ENCODE assay signal across 30 cellular contexts in the genomic region with DNA sequence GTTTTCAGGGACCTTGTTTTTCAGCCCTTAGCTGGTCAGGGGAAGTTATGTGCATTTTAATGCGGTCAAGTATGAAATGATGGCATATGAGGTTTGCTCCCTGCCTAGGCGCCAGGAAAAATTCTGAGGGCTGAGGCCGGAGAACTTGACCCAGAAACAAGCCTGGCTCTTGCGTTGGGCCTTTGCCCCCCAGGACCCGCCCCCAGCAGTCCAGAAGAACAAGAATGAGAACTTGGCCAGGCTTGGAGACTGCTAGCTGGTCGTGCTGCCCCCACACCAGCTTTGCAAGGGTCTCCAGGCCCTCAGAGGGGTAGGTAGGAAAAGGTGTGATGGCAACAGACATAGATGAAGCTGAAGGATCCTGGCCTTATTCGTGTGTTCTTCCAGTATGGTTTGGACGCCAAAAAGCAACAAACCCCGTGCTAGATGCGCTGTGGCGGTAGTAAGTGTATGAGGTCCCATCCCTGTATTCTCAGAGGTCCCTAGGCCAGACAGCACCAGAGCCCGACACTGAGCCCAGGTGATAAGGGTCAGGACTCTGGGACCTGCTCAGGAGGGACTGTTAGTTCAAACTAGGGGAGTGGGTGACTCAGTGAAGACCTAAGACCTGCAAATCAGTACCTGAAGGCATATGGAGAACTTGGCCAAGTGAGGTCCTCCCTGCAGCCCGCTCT. TPM values are rescaled to one million over a fixed set of nuclear protein-coding genes. Genes with fewer than 3 reads are reported as not detected.
A peak's percentile ranks its signal among the peaks of the same experiment; 100 is the strongest.
DNase-seq lines count a peak whose midpoint lies in the region; TF ChIP-seq lines count a peak whose summit lies in the region.
"Had no signal": no experiment of that assay in that cellular context is flagged by ENCODE, and none has a peak within 500 bp of the region (broad histone marks: within the 10 kb centered on the region; RNA-seq: fewer than 3 reads in every experiment).

No MANE protein-coding gene starts in this region.

- H3K79me2 ChIP-seq in MM.1S (ENCODE audit: low read length) (no peaks in the 10 kb centered on the region), osteoblast (ENCODE audit: insufficient read depth, low read length) (no peaks in the 10 kb centered on the region)

- H3K4me3 ChIP-seq in MM.1S (ENCODE audit: low read length) (no peak overlapping the region), osteoblast (ENCODE audit: insufficient read depth, low read length) (no peak overlapping the region)
- H3K4me3 ChIP-seq: lung, thoracic aorta, vagina had no signal

- TF ChIP-seq CTCF in GM10248 (IDR thresholded peaks at IDR 0.05; ENCODE audit: control extremely low read depth, extremely low read depth, low read depth, missing control alignments) (no peak), MM.1S (IDR thresholded peaks at IDR 0.05; ENCODE audit: low read length) (no peak), osteoblast (IDR thresholded peaks at IDR 0.05; ENCODE audit: extremely low read depth, low read depth, low read length) (no peak), Calu3 (IDR thresholded peaks at IDR 0.05; ENCODE audit: unreplicated experiment) (no peak), nephron progenitor cell (IDR thresholded peaks at IDR 0.05) (no peak)

- H3K27me3 Mint-ChIP-seq in T-helper 2 cell treated with Interferon-gamma antibody and Interleukin-4, amounts not matched to agents 5 μg/mL and 100 μg/mL, for 36 hours (ENCODE audit: low read depth), result peaks cover 98% of the 10 kb centered on the region
- H3K27me3 Mint-ChIP-seq in Calu3 (ENCODE audit: unreplicated experiment) (peaks cover 38% of the 10 kb centered on the region), nephron progenitor cell (ENCODE audit: low read depth, poor library complexity) (peaks cover 100% of the 10 kb centered on the region)

- H3F3A ChIP-seq in MM.1S (ENCODE audit: insufficient read depth, low read length), result no peaks in the 10 kb centered on the region

- H3K4me3 Mint-ChIP-seq in T-helper 2 cell treated with Interferon-gamma antibody and Interleukin-4, amounts not matched to agents 5 μg/mL and 100 μg/mL, for 36 hours, result no peak overlapping the region
- H3K4me3 Mint-ChIP-seq in Calu3 (ENCODE audit: low read depth, unreplicated experiment), result no peak overlapping the region
- no peak overlapping the region for H3K4me3 Mint-ChIP-seq in nephron progenitor cell
- H3K4me3 Mint-ChIP-seq: activated CD4-positive, alpha-beta T cell treated with anti-CD3 and anti-CD28 coated beads, Interleukin-2, amount 10 ng/mL, durations not matched to agents 7 days and 5 days; activated naive CD4-positive, alpha-beta T cell treated with anti-CD3 and anti-CD28 coated beads for 36 hours; stimulated activated naive B cell treated with anti-CD40 and anti-IgM and Interleukin-4, amounts not matched to agents 10 μg/mL and 1 μg/mL and 100 μg/mL, for 72 hours had no signal

- H3K9me3 ChIP-seq in MM.1S (replicated peaks; ENCODE audit: insufficient read depth, low read length), result no peaks in the 10 kb centered on the region
- H3K9me3 ChIP-seq in osteoblast (ENCODE audit: low read depth, low read length), result no peaks in the 10 kb centered on the region
- H3K9me3 ChIP-seq: gastrocnemius medialis, thoracic aorta, vagina had no signal

- peaks cover 7% of the 10 kb centered on the region for H3K9me3 Mint-ChIP-seq in T-helper 2 cell treated with Interferon-gamma antibody and Interleukin-4, amounts not matched to agents 5 μg/mL and 100 μg/mL, for 36 hours
- H3K9me3 Mint-ChIP-seq in Calu3 (ENCODE audit: low read depth, unreplicated experiment) (no peaks in the 10 kb centered on the region), nephron progenitor cell (peaks cover 19% of the 10 kb centered on the region)

- H3K27ac Mint-ChIP-seq in T-helper 2 cell treated with Interferon-gamma antibody and Interleukin-4, amounts not matched to agents 5 μg/mL and 100 μg/mL, for 36 hours, result peak overlapping the region; percentile 15
- no peak overlapping the region for H3K27ac Mint-ChIP-seq in Calu3 (ENCODE audit: unreplicated experiment)
- H3K27ac Mint-ChIP-seq in nephron progenitor cell, result no peak overlapping the region
- H3K27ac Mint-ChIP-seq: activated CD4-positive, alpha-beta T cell treated with anti-CD3 and anti-CD28 coated beads, Interleukin-2, amount 10 ng/mL, durations not matched to agents 7 days and 5 days; activated naive CD4-positive, alpha-beta T cell treated with anti-CD3 and anti-CD28 coated beads for 36 hours; stimulated activated naive B cell treated with anti-CD40 and anti-IgM and Interleukin-4, amounts not matched to agents 10 μg/mL and 1 μg/mL and 100 μg/mL, for 72 hours had no signal

- no peak overlapping the region for H3K9ac ChIP-seq in MM.1S (ENCODE audit: low read length)

- no TSS peak for BruUV-seq in Calu3 (replicated peaks; lab: Mats Ljungman, UMichigan)

- DNase-seq in T-helper 2 cell treated with Interferon-gamma antibody and Interleukin-4, amounts not matched to agents 5 μg/mL and 100 μg/mL, for 36 hours (ENCODE audit: low spot score), result no peak
- DNase-seq in T-helper 2 cell (no peak), GM10248 (ENCODE audit: extremely low spot score) (peak; percentile 15), MM.1S (peak; percentile 3), osteoblast (ENCODE audit: insufficient read length, low spot score, missing footprints) (peak; percentile 89), Calu3 (no peak), SW 1271 (lab: John Stamatoyannopoulos, UW) (no peak), nephron progenitor cell (no peak)
- DNase-seq: activated CD4-positive, alpha-beta T cell treated with anti-CD3 and anti-CD28 coated beads, Interleukin-2, amount 10 ng/mL, durations not matched to agents 7 days and 5 days; activated naive CD4-positive, alpha-beta T cell treated with anti-CD3 and anti-CD28 coated beads for 36 hours; AML-193; amniotic stem cell; brain microvascular endothelial cell; CD4-positive, alpha-beta memory T cell; gastrocnemius medialis; HCEC 1CT; hippocampal formation; Kasumi-1; naive thymus-derived CD4-positive, alpha-beta T cell; NCI-H1436; NCI-H226; Right ventricle myocardium superior; stimulated activated naive B cell treated with anti-CD40 and anti-IgM and Interleukin-4, amounts not matched to agents 10 μg/mL and 1 μg/mL and 100 μg/mL, for 72 hours; T1000; WERI-Rb-1 had no signal

- H3K36me3 Mint-ChIP-seq in T-helper 2 cell treated with Interferon-gamma antibody and Interleukin-4, amounts not matched to agents 5 μg/mL and 100 μg/mL, for 36 hours (ENCODE audit: low read depth), result peaks cover 4% of the 10 kb centered on the region
- H3K36me3 Mint-ChIP-seq in Calu3 (ENCODE audit: insufficient read depth, unreplicated experiment) (no peaks in the 10 kb centered on the region), nephron progenitor cell (ENCODE audit: low read depth) (peaks cover 6% of the 10 kb centered on the region)

- H3K9me2 ChIP-seq in MM.1S (replicated peaks; ENCODE audit: insufficient read depth, low read length), result no peaks in the 10 kb centered on the region

- intact Hi-C loops in Calu3 (cut with micrococcal nuclease; ENCODE audit: unreplicated experiment), result no loop called here

- H3K36me3 ChIP-seq in MM.1S (replicated peaks; ENCODE audit: insufficient read depth, low read length) (no peaks in the 10 kb centered on the region), osteoblast (ENCODE audit: insufficient read depth, low read length) (no peaks in the 10 kb centered on the region)
- H3K36me3 ChIP-seq: brain microvascular endothelial cell, gastrocnemius medialis, thoracic aorta, vagina, WERI-Rb-1 had no signal

- no peak overlapping the region for H3K4me2 ChIP-seq in MM.1S (ENCODE audit: low read depth, low read length)
- no peak overlapping the region for H3K4me2 ChIP-seq in osteoblast (ENCODE audit: insufficient read depth, low read length)

- 0 out of 2 replicates have a peak, but pooled peaks cover 4% of the 10 kb centered on the region for H3K4me1 ChIP-seq in MM.1S (ENCODE audit: low read length)
- H3K4me1 ChIP-seq in osteoblast (ENCODE audit: insufficient read depth, low read length), result no peaks in the 10 kb centered on the region
- H3K4me1 ChIP-seq: gastrocnemius medialis had no signal

- CTCF ChIA-PET in GM10248 (lab: Yijun Ruan, JAX) (interaction anchor here (0.9 to 2.6 kb wide), 4 partner anchors 10 to 19 kb away, joined by 3 to 9 read pairs (median 4); partner anchors contain the start of gene NKX3-2), Calu3 (lab: Charles Lee) (no interaction called here)

- H4K20me1 ChIP-seq in MM.1S (ENCODE audit: insufficient read depth, low read length) (no peaks in the 10 kb centered on the region), osteoblast (ENCODE audit: insufficient read depth, low read length) (no peaks in the 10 kb centered on the region)

- POLR2A ChIA-PET in GM10248 (lab: Yijun Ruan, JAX), result no interaction called here

- H3K27ac ChIP-seq in MM.1S (ENCODE audit: low read length) (no peak overlapping the region), osteoblast (ENCODE audit: low read depth, low read length) (no peak overlapping the region)
- H3K27ac ChIP-seq: brain microvascular endothelial cell, gastrocnemius medialis, HL-60, thoracic aorta, vagina, WERI-Rb-1 had no signal

- peaks cover 74% of the 10 kb centered on the region for H3K27me3 ChIP-seq in MM.1S (replicated peaks; ENCODE audit: insufficient read depth, low read length)
- peaks cover 44% of the 10 kb centered on the region for H3K27me3 ChIP-seq in osteoblast (ENCODE audit: insufficient read depth, low read length)

- H3K4me1 Mint-ChIP-seq in T-helper 2 cell treated with Interferon-gamma antibody and Interleukin-4, amounts not matched to agents 5 μg/mL and 100 μg/mL, for 36 hours (ENCODE audit: low read depth), result peaks cover 12% of the 10 kb centered on the region
- H3K4me1 Mint-ChIP-seq in Calu3 (ENCODE audit: low read depth, unreplicated experiment) (no peaks in the 10 kb centered on the region), nephron progenitor cell (peaks cover 27% of the 10 kb centered on the region)

- H2AFZ ChIP-seq in MM.1S (ENCODE audit: low read length), result no peak overlapping the region
- no peak overlapping the region for H2AFZ ChIP-seq in osteoblast (ENCODE audit: low read length)

RNA-seq across cellular contexts. Expression of gene NKX3-2, which starts 10.5 kb away (rescaled TPM):
- total RNA-seq in osteoblast (0.72 and 1.2 TPM in 2 replicates), Calu3 (2022) (0.12 TPM in 1 of 2 replicates, not detected in the other)
- total RNA-seq: activated CD4-positive, alpha-beta T cell treated with anti-CD3 and anti-CD28 coated beads, Interleukin-2, amount 10 ng/mL, durations not matched to agents 7 days and 5 days; activated naive CD4-positive, alpha-beta T cell treated with anti-CD3 and anti-CD28 coated beads for 36 hours; CD4-positive, alpha-beta memory T cell; endothelial cell of umbilical vein; gastrocnemius medialis; lung; naive thymus-derived CD4-positive, alpha-beta T cell; Right ventricle myocardium superior had no signal

RNA-seq across cellular contexts. Expression of gene RAB28, which starts 49.7 kb away (rescaled TPM):
- total RNA-seq in osteoblast (12.3 and 13.3 TPM in 2 replicates), Calu3 (2022) (10.6 and 11.3 TPM in 2 replicates)

Comparison
In these comparisons a context has a peak if more than half of its experiments do, and no peak if none do; other contexts are left out.
1. DNase-seq: peak in GM10248 (single experiment), MM.1S (single experiment) and osteoblast (single experiment); none in T-helper 2 cell treated with Interferon-gamma antibody and Interleukin-4, amounts not matched to agents 5 μg/mL and 100 μg/mL, for 36 hours (single experiment), T-helper 2 cell (0 of 5), Calu3 (single experiment), SW 1271 (0 of 2) and nephron progenitor cell (single experiment).